Comparison of ENCODE assay signal across 14 cellular contexts in genomic region chr22:23954991-23955305, GRCh38. TPM values are rescaled to one million over a fixed set of nuclear protein-coding genes. Genes with fewer than 3 reads are reported as not detected.
DNase-seq lines count a peak whose midpoint lies in the region; ATAC-seq and TF ChIP-seq lines count a peak whose summit lies in the region.
"Not testable (repeated sequence)": the region's sequence is repeated elsewhere in the genome, so short reads cannot be mapped to it uniquely, and the experiment has no call there.
"Had no signal": no experiment of that assay in that cellular context is flagged by ENCODE, and none has a peak within 500 bp of the region (broad histone marks: within the 10 kb centered on the region; RNA-seq: fewer than 3 reads in every experiment).

No MANE protein-coding gene starts in this region.

- H3K9me3 ChIP-seq in HUES48 (ENCODE audit: control insufficient read depth, insufficient read depth, low read length); WERI-Rb-1 (ENCODE audit: severe bottlenecking); endodermal cell (ENCODE audit: control insufficient read depth, low read length); iPS-20b (ENCODE audit: insufficient read depth, low read depth, low read length); neural progenitor cell (ENCODE audit: low read depth): not testable (repeated sequence)

- ATAC-seq in stimulated activated effector memory CD8-positive, alpha-beta T cell treated with anti-CD3 and anti-CD28 coated beads, Interleukin-12 subunit alpha, Interleukin-12 subunit beta, amount 100 ng/mL, for 72 hours = not testable (repeated sequence)

- H3K4me1 ChIP-seq in HUES48 (ENCODE audit: control insufficient read depth, insufficient read depth, low read length) = peaks cover 13% of the 10 kb centered on the region
- H3K4me1 ChIP-seq in endodermal cell (ENCODE audit: control insufficient read depth, insufficient read depth, low read length); iPS-20b (ENCODE audit: insufficient read depth, low read length); neural progenitor cell: not testable (repeated sequence)

- not testable (repeated sequence) for H2AFZ ChIP-seq in neural progenitor cell (replicated peaks)

- not testable (repeated sequence) for H3K79me2 ChIP-seq in neural progenitor cell (ENCODE audit: low read depth)

- H3K27me3 Mint-ChIP-seq in endodermal cell (ENCODE audit: insufficient read depth); neural progenitor cell (ENCODE audit: insufficient read depth, low read depth): not testable (repeated sequence)

- DNase-seq in WERI-Rb-1 (peak; percentile 38), endodermal cell (peak; percentile 73)
- not testable (repeated sequence) for DNase-seq in neural progenitor cell (ENCODE audit: low spot score); stimulated activated effector memory CD8-positive, alpha-beta T cell treated with anti-CD3 and anti-CD28 coated beads, Interleukin-12 subunit alpha, Interleukin-12 subunit beta, amount 100 ng/mL, for 72 hours (ENCODE audit: low spot score in 2 of 2)

- not testable (repeated sequence) for H3K9ac ChIP-seq in HUES48 (ENCODE audit: low read depth, low read length); endodermal cell (ENCODE audit: extremely low read depth, low read length, poor library complexity, severe bottlenecking); neural progenitor cell
- H3K9ac ChIP-seq in iPS-20b (ENCODE audit: low read depth, low read length) = peak overlapping the region; percentile 16; the same call in 1 of the 2 replicates

- H3K4me1 Mint-ChIP-seq in endodermal cell = not testable (repeated sequence)
- peaks cover 15% of the 10 kb centered on the region for H3K4me1 Mint-ChIP-seq in neural progenitor cell
- H3K4me1 Mint-ChIP-seq in stimulated activated effector memory CD8-positive, alpha-beta T cell treated with anti-CD3 and anti-CD28 coated beads, Interleukin-12 subunit alpha, Interleukin-12 subunit beta, amount 100 ng/mL, for 72 hours = peaks cover 16% of the 10 kb centered on the region

- not testable (repeated sequence) for TF ChIP-seq CTCF in WERI-Rb-1 (IDR thresholded peaks at IDR 0.05; ENCODE audit: low read depth, low read length); endodermal cell (conservative IDR thresholded peaks at IDR 0.05); neural progenitor cell (IDR thresholded peaks at IDR 0.05)

- H3K4me3 Mint-ChIP-seq in endodermal cell; neural progenitor cell; stimulated activated effector memory CD8-positive, alpha-beta T cell treated with anti-CD3 and anti-CD28 coated beads, Interleukin-12 subunit alpha, Interleukin-12 subunit beta, amount 100 ng/mL, for 72 hours: not testable (repeated sequence)

- H4K20me1 ChIP-seq in neural progenitor cell (ENCODE audit: low read depth) = not testable (repeated sequence)

- not testable (repeated sequence) for H3F3A ChIP-seq in neural progenitor cell (ENCODE audit: low read depth)

- not testable (repeated sequence) for H3K36me3 ChIP-seq in HUES48 (ENCODE audit: control insufficient read depth, insufficient read depth, low read length); WERI-Rb-1; endodermal cell (ENCODE audit: control insufficient read depth, insufficient read depth, low read length); iPS-20b (ENCODE audit: insufficient read depth, low read depth, low read length); neural progenitor cell

- H3K36me3 Mint-ChIP-seq in endodermal cell (ENCODE audit: low read depth); neural progenitor cell; stimulated activated effector memory CD8-positive, alpha-beta T cell treated with anti-CD3 and anti-CD28 coated beads, Interleukin-12 subunit alpha, Interleukin-12 subunit beta, amount 100 ng/mL, for 72 hours: not testable (repeated sequence)

- H3K9me3 Mint-ChIP-seq in endodermal cell; neural progenitor cell; stimulated activated effector memory CD8-positive, alpha-beta T cell treated with anti-CD3 and anti-CD28 coated beads, Interleukin-12 subunit alpha, Interleukin-12 subunit beta, amount 100 ng/mL, for 72 hours: not testable (repeated sequence)

- H3K27ac Mint-ChIP-seq in endodermal cell = not testable (repeated sequence)
- peak overlapping the region; percentile 2 for H3K27ac Mint-ChIP-seq in neural progenitor cell
- peak overlapping the region; percentile 5 for H3K27ac Mint-ChIP-seq in stimulated activated effector memory CD8-positive, alpha-beta T cell treated with anti-CD3 and anti-CD28 coated beads, Interleukin-12 subunit alpha, Interleukin-12 subunit beta, amount 100 ng/mL, for 72 hours

- H3K27me3 ChIP-seq in HUES48 (ENCODE audit: control insufficient read depth, insufficient read depth, low read length); WERI-Rb-1 (ENCODE audit: insufficient read depth, low read depth, severe bottlenecking); endodermal cell (ENCODE audit: control insufficient read depth, insufficient read depth, low read length, poor library complexity, severe bottlenecking); iPS-20b (ENCODE audit: insufficient read depth, low read length); neural progenitor cell: not testable (repeated sequence)

- WGBS in endodermal cell (ENCODE audit: insufficient coverage in 1 of 2, insufficient read length in 1 of 2), 2 experiments = 78 to 100% methylated on average over 1 to 5 of the region's 6 CpGs

- peak overlapping the region; percentile 94 for H3K27ac ChIP-seq in HUES48 (ENCODE audit: low read depth, low read length)
- not testable (repeated sequence) for H3K27ac ChIP-seq in WERI-Rb-1; endodermal cell (ENCODE audit: low read depth, low read length); neural progenitor cell
- peak overlapping the region; percentile 49 for H3K27ac ChIP-seq in iPS-20b (ENCODE audit: low read length)

- H3K4me2 ChIP-seq in neural progenitor cell = not testable (repeated sequence)

- not testable (repeated sequence) for H3K4me3 ChIP-seq in HUES48 (ENCODE audit: low read depth, low read length); WERI-Rb-1 (ENCODE audit: low read depth, low read length); endodermal cell (ENCODE audit: low read length); iPS-20b (ENCODE audit: low read length); neural progenitor cell

RNA-seq across cellular contexts. Expression of gene GSTT2B, which starts 6.0 kb away (rescaled TPM):
- total RNA-seq in endodermal cell (1 to 10 TPM; 3.7 to 4.4 TPM), neural progenitor cell (ENCODE audit: low replicate concordance) (0.19 TPM in 1 of 2 replicates, not detected in the other)
- 8.2 TPM for polyA plus RNA-seq in endodermal cell (2013, experiment 1 of 2)
- 5.1 TPM for polyA plus RNA-seq in endodermal cell (2013, experiment 2 of 2)
- total RNA-seq: CD4-positive, alpha-beta memory T cell; G401 had no signal
- polyA plus RNA-seq: CD4-positive, alpha-beta memory T cell had no signal

RNA-seq across cellular contexts. Expression of gene DDTL, which starts 11.7 kb away (rescaled TPM):
- total RNA-seq in endodermal cell = 1 to 10 TPM in 1 of 2 donors, not detected in 1; 1.2 TPM
- 0.61 TPM for polyA plus RNA-seq in endodermal cell (2013, experiment 1 of 2)
- polyA plus RNA-seq in endodermal cell (2013, experiment 2 of 2) = 1.1 TPM
- total RNA-seq in neural progenitor cell (ENCODE audit: low replicate concordance) = not detected in 2 replicates
- total RNA-seq: A673, G401 had no signal

RNA-seq across cellular contexts. Expression of gene DDT, which starts 19.3 kb away (rescaled TPM):
- total RNA-seq in endodermal cell (100 to 1,000 TPM; 117 to 164 TPM), neural progenitor cell (ENCODE audit: low replicate concordance) (34.5 and 85.3 TPM in 2 replicates)
- 87.2 TPM for polyA plus RNA-seq in endodermal cell (2013, experiment 1 of 2)
- 80.7 TPM for polyA plus RNA-seq in endodermal cell (2013, experiment 2 of 2)
- total RNA-seq: G401 had no signal

RNA-seq across cellular contexts. Expression of gene GSTT2, which starts 25.0 kb away (rescaled TPM):
- total RNA-seq in endodermal cell = 1 to 10 TPM in 1 of 2 donors, under 1 TPM in 1; 0.51 to 3.7 TPM
- 1.5 TPM for polyA plus RNA-seq in endodermal cell (2013, experiment 1 of 2)
- polyA plus RNA-seq in endodermal cell (2013, experiment 2 of 2) = 1.9 TPM
- total RNA-seq in neural progenitor cell (ENCODE audit: low replicate concordance) = not detected in 2 replicates
- total RNA-seq: A172; A673; CD4-positive, alpha-beta memory T cell; Daoy; G401; H7 had no signal
- polyA plus RNA-seq: CD4-positive, alpha-beta memory T cell had no signal

RNA-seq across cellular contexts. Expression of gene GSTT4, which starts 50.3 kb away (rescaled TPM):
- total RNA-seq in endodermal cell = not detected
- polyA plus RNA-seq in endodermal cell (2013, experiment 1 of 2) = not detected
- not detected for polyA plus RNA-seq in endodermal cell (2013, experiment 2 of 2)
- total RNA-seq in neural progenitor cell (ENCODE audit: low replicate concordance) = not detected in 2 replicates
- total RNA-seq: A172; A673; Calu3; CD4-positive, alpha-beta memory T cell; Daoy; G401; H7 had no signal
- polyA plus RNA-seq: BJ; CD4-positive, alpha-beta memory T cell had no signal
